ENCODE assay signal across 1 cellular context in the genomic region with DNA sequence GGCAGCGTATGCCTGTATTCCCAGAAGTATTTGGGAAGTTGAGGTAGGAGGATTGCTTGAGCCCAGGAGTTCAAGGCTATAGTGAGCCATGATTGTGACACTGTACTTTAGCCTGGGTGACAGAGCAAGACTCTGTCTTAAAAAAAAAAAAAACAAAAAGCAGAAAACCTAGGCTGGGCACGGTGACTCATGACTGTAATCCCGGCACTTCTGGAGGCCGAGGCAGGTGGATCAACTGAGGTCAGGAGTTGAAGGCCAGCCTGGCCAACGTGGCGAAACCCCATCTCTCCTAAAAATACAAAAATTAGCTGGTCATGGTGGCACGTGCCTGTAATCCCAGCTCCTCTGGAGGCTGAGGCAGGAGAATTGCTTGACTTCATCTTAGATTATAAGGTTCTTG.
TF ChIP-seq lines count a peak whose summit lies in the region.

No MANE protein-coding gene starts in this region.

TF ChIP-seq in HepG2, 621 proteins besides CTCF, POLR2A, EP300 and RAD21 (continued from another document and continues in another):
- TF ChIP-seq, protein P1, sequence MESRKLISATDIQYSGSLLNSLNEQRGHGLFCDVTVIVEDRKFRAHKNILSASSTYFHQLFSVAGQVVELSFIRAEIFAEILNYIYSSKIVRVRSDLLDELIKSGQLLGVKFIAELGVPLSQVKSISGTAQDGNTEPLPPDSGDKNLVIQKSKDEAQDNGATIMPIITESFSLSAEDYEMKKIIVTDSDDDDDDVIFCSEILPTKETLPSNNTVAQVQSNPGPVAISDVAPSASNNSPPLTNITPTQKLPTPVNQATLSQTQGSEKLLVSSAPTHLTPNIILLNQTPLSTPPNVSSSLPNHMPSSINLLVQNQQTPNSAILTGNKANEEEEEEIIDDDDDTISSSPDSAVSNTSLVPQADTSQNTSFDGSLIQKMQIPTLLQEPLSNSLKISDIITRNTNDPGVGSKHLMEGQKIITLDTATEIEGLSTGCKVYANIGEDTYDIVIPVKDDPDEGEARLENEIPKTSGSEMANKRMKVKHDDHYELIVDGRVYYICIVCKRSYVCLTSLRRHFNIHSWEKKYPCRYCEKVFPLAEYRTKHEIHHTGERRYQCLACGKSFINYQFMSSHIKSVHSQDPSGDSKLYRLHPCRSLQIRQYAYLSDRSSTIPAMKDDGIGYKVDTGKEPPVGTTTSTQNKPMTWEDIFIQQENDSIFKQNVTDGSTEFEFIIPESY (CRISPR knock-in tag; IDR thresholded peaks at IDR 0.05) = peak; percentile 44; the same call in 1 of the 2 replicates
- TF ChIP-seq ATF2 (CRISPR knock-in tag; IDR thresholded peaks at IDR 0.05) (0 out of 2 replicates have a peak, but pooled peaks have one; percentile 23), YEATS2 (CRISPR knock-in tag; IDR thresholded peaks at IDR 0.05; ENCODE audit: borderline replicate concordance) (peak; percentile 58; the same call in 1 of the 2 replicates), KAT8 (CRISPR knock-in tag; IDR thresholded peaks at IDR 0.05) (peak; percentile 79), PAWR (CRISPR knock-in tag; IDR thresholded peaks at IDR 0.05; ENCODE audit: borderline replicate concordance) (no peak), IRF2 (CRISPR knock-in tag; IDR thresholded peaks at IDR 0.05) (peak; percentile 78), SIN3A (IDR thresholded peaks at IDR 0.05; ENCODE audit: borderline replicate concordance, low read depth, low read length) (no peak), BHLHE40 (IDR thresholded peaks at IDR 0.05; ENCODE audit: low read length) (peak; percentile 81), ERF (CRISPR knock-in tag; IDR thresholded peaks at IDR 0.05) (0 out of 2 replicates have a peak, but pooled peaks have one; percentile 67), BRD4 (CRISPR knock-in tag; IDR thresholded peaks at IDR 0.05) (no peak), RERE (CRISPR knock-in tag; IDR thresholded peaks at IDR 0.05; ENCODE audit: low read depth) (0 out of 2 replicates have a peak, but pooled peaks have one; percentile 17), MIER2 (CRISPR knock-in tag; IDR thresholded peaks at IDR 0.05) (no peak), SP4 (CRISPR knock-in tag; IDR thresholded peaks at IDR 0.05) (no peak), HHEX (CRISPR knock-in tag; IDR thresholded peaks at IDR 0.05) (0 out of 2 replicates have a peak, but pooled peaks have one; percentile 34), ATRX (CRISPR knock-in tag; IDR thresholded peaks at IDR 0.05; ENCODE audit: borderline replicate concordance) (no peak), CENPT (CRISPR knock-in tag; IDR thresholded peaks at IDR 0.05; ENCODE audit: low read depth) (no peak), MAFK (conservative IDR thresholded peaks at IDR 0.05 in 1 of 2, IDR thresholded peaks at IDR 0.05 in 1 of 2; ENCODE audit: low read length in 2 of 2) (peak in 1 of 2 experiments; percentile 23; a peak in 1 of 4 replicates), ZNF607 (CRISPR knock-in tag; IDR thresholded peaks at IDR 0.05; ENCODE audit: borderline replicate concordance) (peak; percentile 67; the same call in 1 of the 2 replicates), HNRNPUL1 (IDR thresholded peaks at IDR 0.05; ENCODE audit: low read depth, low read length) (no peak), SKI (IDR thresholded peaks at IDR 0.05; ENCODE audit: partially characterized antibody) (peak; percentile 77), ZMYM4 (CRISPR knock-in tag; IDR thresholded peaks at IDR 0.05) (peak; percentile 61; the same call in 1 of the 2 replicates), ZBTB4 (CRISPR knock-in tag; IDR thresholded peaks at IDR 0.05; ENCODE audit: borderline replicate concordance) (no peak)
- TF ChIP-seq, protein P2, sequence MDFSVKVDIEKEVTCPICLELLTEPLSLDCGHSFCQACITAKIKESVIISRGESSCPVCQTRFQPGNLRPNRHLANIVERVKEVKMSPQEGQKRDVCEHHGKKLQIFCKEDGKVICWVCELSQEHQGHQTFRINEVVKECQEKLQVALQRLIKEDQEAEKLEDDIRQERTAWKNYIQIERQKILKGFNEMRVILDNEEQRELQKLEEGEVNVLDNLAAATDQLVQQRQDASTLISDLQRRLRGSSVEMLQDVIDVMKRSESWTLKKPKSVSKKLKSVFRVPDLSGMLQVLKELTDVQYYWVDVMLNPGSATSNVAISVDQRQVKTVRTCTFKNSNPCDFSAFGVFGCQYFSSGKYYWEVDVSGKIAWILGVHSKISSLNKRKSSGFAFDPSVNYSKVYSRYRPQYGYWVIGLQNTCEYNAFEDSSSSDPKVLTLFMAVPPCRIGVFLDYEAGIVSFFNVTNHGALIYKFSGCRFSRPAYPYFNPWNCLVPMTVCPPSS (IDR thresholded peaks at IDR 0.05) = no peak
- TF ChIP-seq, protein P3, sequence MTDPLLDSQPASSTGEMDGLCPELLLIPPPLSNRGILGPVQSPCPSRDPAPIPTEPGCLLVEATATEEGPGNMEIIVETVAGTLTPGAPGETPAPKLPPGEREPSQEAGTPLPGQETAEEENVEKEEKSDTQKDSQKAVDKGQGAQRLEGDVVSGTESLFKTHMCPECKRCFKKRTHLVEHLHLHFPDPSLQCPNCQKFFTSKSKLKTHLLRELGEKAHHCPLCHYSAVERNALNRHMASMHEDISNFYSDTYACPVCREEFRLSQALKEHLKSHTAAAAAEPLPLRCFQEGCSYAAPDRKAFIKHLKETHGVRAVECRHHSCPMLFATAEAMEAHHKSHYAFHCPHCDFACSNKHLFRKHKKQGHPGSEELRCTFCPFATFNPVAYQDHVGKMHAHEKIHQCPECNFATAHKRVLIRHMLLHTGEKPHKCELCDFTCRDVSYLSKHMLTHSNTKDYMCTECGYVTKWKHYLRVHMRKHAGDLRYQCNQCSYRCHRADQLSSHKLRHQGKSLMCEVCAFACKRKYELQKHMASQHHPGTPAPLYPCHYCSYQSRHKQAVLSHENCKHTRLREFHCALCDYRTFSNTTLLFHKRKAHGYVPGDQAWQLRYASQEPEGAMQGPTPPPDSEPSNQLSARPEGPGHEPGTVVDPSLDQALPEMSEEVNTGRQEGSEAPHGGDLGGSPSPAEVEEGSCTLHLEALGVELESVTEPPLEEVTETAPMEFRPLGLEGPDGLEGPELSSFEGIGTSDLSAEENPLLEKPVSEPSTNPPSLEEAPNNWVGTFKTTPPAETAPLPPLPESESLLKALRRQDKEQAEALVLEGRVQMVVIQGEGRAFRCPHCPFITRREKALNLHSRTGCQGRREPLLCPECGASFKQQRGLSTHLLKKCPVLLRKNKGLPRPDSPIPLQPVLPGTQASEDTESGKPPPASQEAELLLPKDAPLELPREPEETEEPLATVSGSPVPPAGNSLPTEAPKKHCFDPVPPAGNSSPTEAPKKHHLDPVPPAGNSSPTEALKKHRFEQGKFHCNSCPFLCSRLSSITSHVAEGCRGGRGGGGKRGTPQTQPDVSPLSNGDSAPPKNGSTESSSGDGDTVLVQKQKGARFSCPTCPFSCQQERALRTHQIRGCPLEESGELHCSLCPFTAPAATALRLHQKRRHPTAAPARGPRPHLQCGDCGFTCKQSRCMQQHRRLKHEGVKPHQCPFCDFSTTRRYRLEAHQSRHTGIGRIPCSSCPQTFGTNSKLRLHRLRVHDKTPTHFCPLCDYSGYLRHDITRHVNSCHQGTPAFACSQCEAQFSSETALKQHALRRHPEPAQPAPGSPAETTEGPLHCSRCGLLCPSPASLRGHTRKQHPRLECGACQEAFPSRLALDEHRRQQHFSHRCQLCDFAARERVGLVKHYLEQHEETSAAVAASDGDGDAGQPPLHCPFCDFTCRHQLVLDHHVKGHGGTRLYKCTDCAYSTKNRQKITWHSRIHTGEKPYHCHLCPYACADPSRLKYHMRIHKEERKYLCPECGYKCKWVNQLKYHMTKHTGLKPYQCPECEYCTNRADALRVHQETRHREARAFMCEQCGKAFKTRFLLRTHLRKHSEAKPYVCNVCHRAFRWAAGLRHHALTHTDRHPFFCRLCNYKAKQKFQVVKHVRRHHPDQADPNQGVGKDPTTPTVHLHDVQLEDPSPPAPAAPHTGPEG (CRISPR knock-in tag; IDR thresholded peaks at IDR 0.05) = no peak
- TF ChIP-seq, protein P4, sequence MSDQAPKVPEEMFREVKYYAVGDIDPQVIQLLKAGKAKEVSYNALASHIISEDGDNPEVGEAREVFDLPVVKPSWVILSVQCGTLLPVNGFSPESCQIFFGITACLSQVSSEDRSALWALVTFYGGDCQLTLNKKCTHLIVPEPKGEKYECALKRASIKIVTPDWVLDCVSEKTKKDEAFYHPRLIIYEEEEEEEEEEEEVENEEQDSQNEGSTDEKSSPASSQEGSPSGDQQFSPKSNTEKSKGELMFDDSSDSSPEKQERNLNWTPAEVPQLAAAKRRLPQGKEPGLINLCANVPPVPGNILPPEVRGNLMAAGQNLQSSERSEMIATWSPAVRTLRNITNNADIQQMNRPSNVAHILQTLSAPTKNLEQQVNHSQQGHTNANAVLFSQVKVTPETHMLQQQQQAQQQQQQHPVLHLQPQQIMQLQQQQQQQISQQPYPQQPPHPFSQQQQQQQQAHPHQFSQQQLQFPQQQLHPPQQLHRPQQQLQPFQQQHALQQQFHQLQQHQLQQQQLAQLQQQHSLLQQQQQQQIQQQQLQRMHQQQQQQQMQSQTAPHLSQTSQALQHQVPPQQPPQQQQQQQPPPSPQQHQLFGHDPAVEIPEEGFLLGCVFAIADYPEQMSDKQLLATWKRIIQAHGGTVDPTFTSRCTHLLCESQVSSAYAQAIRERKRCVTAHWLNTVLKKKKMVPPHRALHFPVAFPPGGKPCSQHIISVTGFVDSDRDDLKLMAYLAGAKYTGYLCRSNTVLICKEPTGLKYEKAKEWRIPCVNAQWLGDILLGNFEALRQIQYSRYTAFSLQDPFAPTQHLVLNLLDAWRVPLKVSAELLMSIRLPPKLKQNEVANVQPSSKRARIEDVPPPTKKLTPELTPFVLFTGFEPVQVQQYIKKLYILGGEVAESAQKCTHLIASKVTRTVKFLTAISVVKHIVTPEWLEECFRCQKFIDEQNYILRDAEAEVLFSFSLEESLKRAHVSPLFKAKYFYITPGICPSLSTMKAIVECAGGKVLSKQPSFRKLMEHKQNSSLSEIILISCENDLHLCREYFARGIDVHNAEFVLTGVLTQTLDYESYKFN (CRISPR knock-in tag; conservative IDR thresholded peaks at IDR 0.05) = peak; percentile 81
